ENCODE assay signal across 16 cellular contexts in the genomic region with DNA sequence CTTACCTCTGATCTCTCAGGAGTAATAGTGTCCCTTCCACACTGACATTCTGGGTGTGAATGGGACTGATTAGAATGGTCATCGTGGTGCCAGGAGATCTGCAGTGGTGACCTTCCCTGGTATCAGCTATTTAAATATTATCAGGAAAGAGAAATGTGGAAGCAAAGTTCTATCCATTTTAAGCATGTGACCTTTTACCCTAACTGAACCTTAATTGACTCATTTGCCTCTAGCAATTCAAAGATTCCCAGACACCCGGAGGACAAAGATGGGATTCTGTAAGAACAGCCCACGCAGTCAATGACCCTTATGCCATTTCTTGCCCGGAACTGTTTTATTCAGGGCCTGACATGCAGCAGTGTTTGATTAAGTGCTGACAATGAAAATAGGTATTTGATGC. TPM values are rescaled to one million over a fixed set of nuclear protein-coding genes. Genes with fewer than 3 reads are reported as not detected.
DNase-seq lines count a peak whose midpoint lies in the region; ATAC-seq and TF ChIP-seq lines count a peak whose summit lies in the region.
"Had no signal": no experiment of that assay in that cellular context is flagged by ENCODE, and none has a peak within 500 bp of the region (broad histone marks: within the 10 kb centered on the region; RNA-seq: fewer than 3 reads in every experiment).

No MANE protein-coding gene starts in this region.

- no peaks in the 10 kb centered on the region for H3K36me3 ChIP-seq in SJSA1
- no peaks in the 10 kb centered on the region for H3K36me3 ChIP-seq in trophoblast cell (ENCODE audit: control insufficient read depth in 1 of 2, insufficient read depth in 2 of 2, low read length in 2 of 2)
- H3K36me3 ChIP-seq in mucosa of descending colon (ENCODE audit: low read depth), result no peaks in the 10 kb centered on the region
- H3K36me3 ChIP-seq: left lung, pancreas had no signal

- H3K4me3 Mint-ChIP-seq in Calu3 (ENCODE audit: low read depth, unreplicated experiment), result peak overlapping the region; percentile 30
- H3K4me3 Mint-ChIP-seq: CD8-positive, alpha-beta memory T cell; dendritic cell treated with granulocyte-macrophage colony-stimulating factor and Interleukin-4, amounts not matched to agents 40 ng/mL and 50 ng/mL, for 4 days; GM23338 had no signal

- no peaks in the 10 kb centered on the region for H3K27me3 Mint-ChIP-seq in Calu3 (ENCODE audit: unreplicated experiment)
- H3K27me3 Mint-ChIP-seq: CD8-positive, alpha-beta memory T cell had no signal

- H2BK5ac ChIP-seq in trophoblast cell (ENCODE audit: low read depth, low read length, poor library complexity), result peak overlapping the region; percentile 59

- H4K8ac ChIP-seq in trophoblast cell (ENCODE audit: low read depth, low read length), result no peak overlapping the region

- intact Hi-C loops in Calu3 (cut with micrococcal nuclease; ENCODE audit: unreplicated experiment), result loop anchor here (10.0 kb wide), 1 partner anchor 423 kb away; no protein-coding TSS in a partner anchor
- intact Hi-C loops in dorsolateral prefrontal cortex (cut with DNase I), result no loop called here
- intact Hi-C loops in mucosa of descending colon (cut with DNase I, micrococcal nuclease), result loop anchor here in 1 of 2 donors (10.0 kb wide), 1 partner anchor 113 kb away; no protein-coding TSS in a partner anchor

- no peak overlapping the region for H2AK5ac ChIP-seq in trophoblast cell (ENCODE audit: low read length)

- H4K91ac ChIP-seq in trophoblast cell (ENCODE audit: low read depth, low read length), result peak overlapping the region; percentile 21

- H3K4me1 Mint-ChIP-seq in Calu3 (ENCODE audit: low read depth, unreplicated experiment), result peaks cover 68% of the 10 kb centered on the region

- H3K14ac ChIP-seq in trophoblast cell (ENCODE audit: low read length), result peak overlapping the region; percentile 24

- BruUV-seq in Calu3 (replicated peaks; lab: Mats Ljungman, UMichigan), result no TSS peak

- no peak for DNase-seq in Calu3
- DNase-seq in SJSA1 (ENCODE audit: low read depth in 1 of 2, low spot score in 2 of 2), result no peak
- DNase-seq in foreskin fibroblast, result peak; percentile 85 to 90
- DNase-seq in trophoblast cell, result peak; percentile 89 to 97
- no peak for DNase-seq in dorsolateral prefrontal cortex
- DNase-seq in Ammon's horn (ENCODE audit: low spot score), result no peak
- no peak for DNase-seq in mucosa of descending colon
- DNase-seq: activated CD8-positive, alpha-beta memory T cell treated with anti-CD3 and anti-CD28 coated beads for 24 hours; CD8-positive, alpha-beta memory T cell; left lung; pancreas; stimulated activated CD4-positive, alpha-beta T cell treated with anti-CD3 and anti-CD28 coated beads, Interleukin-2, amount 100 ng/mL, for 48 hours; stimulated activated naive CD4-positive, alpha-beta T cell treated with Interleukin-2 at 50 U/mL for 16 hours had no signal

- no peak for ATAC-seq in GM18873 (IDR thresholded peaks at IDR 0.05; ENCODE audit: low FRiP score, unreplicated experiment)
- ATAC-seq in mucosa of descending colon, result no peak
- ATAC-seq: GM23338, left lung, pancreas had no signal

- no peak overlapping the region for H2AFZ ChIP-seq in trophoblast cell (ENCODE audit: insufficient read depth, low read length, poor library complexity)
- H2AFZ ChIP-seq: GM23338 had no signal

- peak overlapping the region; percentile 85 for H3K27ac ChIP-seq in SJSA1
- peak overlapping the region; percentile 26 for H3K27ac ChIP-seq in trophoblast cell (ENCODE audit: low read depth, low read length)
- H3K27ac ChIP-seq in dorsolateral prefrontal cortex, result no peak overlapping the region

- peak overlapping the region; percentile 37 for H2BK12ac ChIP-seq in trophoblast cell (ENCODE audit: low read length)

- H3K9me3 ChIP-seq in SJSA1 (replicated peaks) (no peaks in the 10 kb centered on the region), trophoblast cell (ENCODE audit: insufficient read depth, low read depth, low read length) (no peaks in the 10 kb centered on the region), mucosa of descending colon (no peaks in the 10 kb centered on the region)
- H3K9me3 ChIP-seq: left lung, pancreas had no signal

- no peak overlapping the region for H3K4me2 ChIP-seq in trophoblast cell (ENCODE audit: low read length)
- H3K4me2 ChIP-seq: GM23338 had no signal

- peaks cover 34% of the 10 kb centered on the region for H3K36me3 Mint-ChIP-seq in Calu3 (ENCODE audit: insufficient read depth, unreplicated experiment)

- no peak overlapping the region for H3K4ac ChIP-seq in trophoblast cell (ENCODE audit: low read depth, low read length)

- H4K12ac ChIP-seq in trophoblast cell (ENCODE audit: low read depth, low read length), result no peak overlapping the region

- TF ChIP-seq CTCF in Calu3 (IDR thresholded peaks at IDR 0.05; ENCODE audit: unreplicated experiment) (no peak), foreskin fibroblast (IDR thresholded peaks at IDR 0.05; ENCODE audit: low read depth, low read length) (no peak), dorsolateral prefrontal cortex (IDR thresholded peaks at IDR 0.05 in 54 of 56, conservative IDR thresholded peaks at IDR 0.05 in 2 of 56; ENCODE audit: low read depth in 1 of 56, partially characterized antibody in 56 of 56) (no peak), mucosa of descending colon (IDR thresholded peaks at IDR 0.05) (no peak)

- H3K18ac ChIP-seq in trophoblast cell (ENCODE audit: low read length), result peak overlapping the region; percentile 9

- no peak overlapping the region for H3K4me3 ChIP-seq in SJSA1
- H3K4me3 ChIP-seq in foreskin fibroblast (ENCODE audit: low read depth in 1 of 2, low read length in 2 of 2), result no peak overlapping the region
- H3K4me3 ChIP-seq in trophoblast cell (ENCODE audit: low read depth, low read length), result no peak overlapping the region
- no peak overlapping the region for H3K4me3 ChIP-seq in dorsolateral prefrontal cortex
- H3K4me3 ChIP-seq in mucosa of descending colon, result no peak overlapping the region
- H3K4me3 ChIP-seq: GM23338, left lung, pancreas had no signal

- H3K4me1 ChIP-seq in SJSA1 (replicated peaks) (peaks cover 76% of the 10 kb centered on the region), trophoblast cell (ENCODE audit: control insufficient read depth in 1 of 2, insufficient read depth in 2 of 2, low read length in 2 of 2) (peaks cover 30 to 38% of the 10 kb centered on the region in 2 experiments), mucosa of descending colon (ENCODE audit: low read depth) (peaks cover 33% of the 10 kb centered on the region)

- no peaks in the 10 kb centered on the region for H3K79me2 ChIP-seq in trophoblast cell (ENCODE audit: control insufficient read depth, insufficient read depth, low read length, poor library complexity)

- H3K27me3 ChIP-seq in SJSA1 (replicated peaks) (no peaks in the 10 kb centered on the region), trophoblast cell (ENCODE audit: insufficient read depth, low read length) (no peaks in the 10 kb centered on the region), dorsolateral prefrontal cortex (no peaks in the 10 kb centered on the region)
- H3K27me3 ChIP-seq: left lung, pancreas had no signal

- no peak overlapping the region for H3K23ac ChIP-seq in trophoblast cell (ENCODE audit: low read length)

- peak overlapping the region; percentile 76 for H3K27ac Mint-ChIP-seq in Calu3 (ENCODE audit: unreplicated experiment)
- H3K27ac Mint-ChIP-seq: GM23338 had no signal

- H3K9ac ChIP-seq in trophoblast cell (ENCODE audit: low read length), result no peak overlapping the region

- H2BK120ac ChIP-seq in trophoblast cell (ENCODE audit: insufficient read depth, low read length, poor library complexity), result no peak overlapping the region

- CTCF ChIA-PET in Calu3 (lab: Charles Lee), result interaction anchor here (1.0 to 2.6 kb wide), 3 partner anchors 25 to 172 kb away, joined by 7 to 12 read pairs (median 8); no protein-coding TSS in a partner anchor

- no peaks in the 10 kb centered on the region for H3K9me3 Mint-ChIP-seq in Calu3 (ENCODE audit: low read depth, unreplicated experiment)
- H3K9me3 Mint-ChIP-seq: CD8-positive, alpha-beta memory T cell; dendritic cell treated with granulocyte-macrophage colony-stimulating factor and Interleukin-4, amounts not matched to agents 40 ng/mL and 50 ng/mL, for 4 days; GM23338 had no signal

- H3K79me1 ChIP-seq in trophoblast cell (ENCODE audit: low read length), result peaks cover 23% of the 10 kb centered on the region

- no CpG with 5 or more reads among the region's 4 CpGs for WGBS in trophoblast cell (ENCODE audit: extremely low coverage, insufficient coverage, insufficient read length)

RNA-seq across cellular contexts. Expression of gene LIPC, which starts 10.3 kb away (rescaled TPM):
- 0.49 TPM in 1 of 2 replicates, not detected in the other for total RNA-seq in Calu3 (2022)
- 1.1 and 2.2 TPM in 2 replicates for total RNA-seq in SJSA1 (2014; rRNA removed; shearing (Covaris generic))
- polyA plus RNA-seq in trophoblast cell (2013), result 0.05 and 0.07 TPM in 2 replicates
- 1 to 10 TPM in 100 of 120 experiments, under 1 TPM in 20; 0.46 to 4.2 (median 1.7) TPM for total RNA-seq in dorsolateral prefrontal cortex
- 1 to 10 TPM; 2.3 to 9.3 (median 3.4) TPM for total RNA-seq in mucosa of descending colon
- total RNA-seq: GM23338 had no signal
- polyA plus RNA-seq: GM23338 had no signal

Comparison
In these comparisons a context has a peak if more than half of its experiments do, and no peak if none do; other contexts are left out.
1. DNase-seq: peak in foreskin fibroblast (2 of 2) and trophoblast cell (2 of 2); none in Calu3 (single experiment), SJSA1 (0 of 2), dorsolateral prefrontal cortex (0 of 10), Ammon's horn (single experiment) and mucosa of descending colon (0 of 3).
2. H3K27ac ChIP-seq: peak in SJSA1 (single experiment) and trophoblast cell (single experiment); none in dorsolateral prefrontal cortex (0 of 59).